ENCODE assay signal across 2 cellular contexts in genomic region chr1:58720680-58721079, GRCh38.
TF ChIP-seq lines count a peak whose summit lies in the region.

No MANE protein-coding gene starts in this region.

TF ChIP-seq in IMR-90, 13 proteins besides CTCF, POLR2A, EP300 and RAD21:
- no peak for TF ChIP-seq CEBPB (IDR thresholded peaks at IDR 0.05; ENCODE audit: low read depth, low read length)
- TF ChIP-seq BHLHE40 (IDR thresholded peaks at IDR 0.05; ENCODE audit: low read depth, low read length) = no peak
- no peak for TF ChIP-seq RFX5 (IDR thresholded peaks at IDR 0.05; ENCODE audit: low read depth, low read length)
- no peak for TF ChIP-seq FOS (IDR thresholded peaks at IDR 0.05; ENCODE audit: low read depth, low read length)
- no peak for TF ChIP-seq CHD1 (IDR thresholded peaks at IDR 0.05; ENCODE audit: low read depth, low read length)
- no peak for TF ChIP-seq MAZ (IDR thresholded peaks at IDR 0.05; ENCODE audit: borderline replicate concordance, low read depth, low read length)
- TF ChIP-seq MAFK (IDR thresholded peaks at IDR 0.05; ENCODE audit: low read depth, low read length) = no peak

TF ChIP-seq in K562, 482 proteins besides CTCF, POLR2A, EP300 and RAD21:
- TF ChIP-seq, protein P1, sequence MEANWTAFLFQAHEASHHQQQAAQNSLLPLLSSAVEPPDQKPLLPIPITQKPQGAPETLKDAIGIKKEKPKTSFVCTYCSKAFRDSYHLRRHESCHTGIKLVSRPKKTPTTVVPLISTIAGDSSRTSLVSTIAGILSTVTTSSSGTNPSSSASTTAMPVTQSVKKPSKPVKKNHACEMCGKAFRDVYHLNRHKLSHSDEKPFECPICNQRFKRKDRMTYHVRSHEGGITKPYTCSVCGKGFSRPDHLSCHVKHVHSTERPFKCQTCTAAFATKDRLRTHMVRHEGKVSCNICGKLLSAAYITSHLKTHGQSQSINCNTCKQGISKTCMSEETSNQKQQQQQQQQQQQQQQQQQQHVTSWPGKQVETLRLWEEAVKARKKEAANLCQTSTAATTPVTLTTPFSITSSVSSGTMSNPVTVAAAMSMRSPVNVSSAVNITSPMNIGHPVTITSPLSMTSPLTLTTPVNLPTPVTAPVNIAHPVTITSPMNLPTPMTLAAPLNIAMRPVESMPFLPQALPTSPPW (CRISPR knock-in tag; IDR thresholded peaks at IDR 0.05) = no peak
- TF ChIP-seq EGR1 (conservative IDR thresholded peaks at IDR 0.05) (peak; percentile 45), TSC22D4 (tag; IDR thresholded peaks at IDR 0.05) (no peak), PRDM10 (IDR thresholded peaks at IDR 0.05; ENCODE audit: partially characterized antibody) (no peak), ZNF41 (CRISPR knock-in tag; conservative IDR thresholded peaks at IDR 0.05) (no peak), ZNF23 (CRISPR knock-in tag; IDR thresholded peaks at IDR 0.05) (no peak), COPS2 (conservative IDR thresholded peaks at IDR 0.05) (no peak)
- TF ChIP-seq, protein P2, sequence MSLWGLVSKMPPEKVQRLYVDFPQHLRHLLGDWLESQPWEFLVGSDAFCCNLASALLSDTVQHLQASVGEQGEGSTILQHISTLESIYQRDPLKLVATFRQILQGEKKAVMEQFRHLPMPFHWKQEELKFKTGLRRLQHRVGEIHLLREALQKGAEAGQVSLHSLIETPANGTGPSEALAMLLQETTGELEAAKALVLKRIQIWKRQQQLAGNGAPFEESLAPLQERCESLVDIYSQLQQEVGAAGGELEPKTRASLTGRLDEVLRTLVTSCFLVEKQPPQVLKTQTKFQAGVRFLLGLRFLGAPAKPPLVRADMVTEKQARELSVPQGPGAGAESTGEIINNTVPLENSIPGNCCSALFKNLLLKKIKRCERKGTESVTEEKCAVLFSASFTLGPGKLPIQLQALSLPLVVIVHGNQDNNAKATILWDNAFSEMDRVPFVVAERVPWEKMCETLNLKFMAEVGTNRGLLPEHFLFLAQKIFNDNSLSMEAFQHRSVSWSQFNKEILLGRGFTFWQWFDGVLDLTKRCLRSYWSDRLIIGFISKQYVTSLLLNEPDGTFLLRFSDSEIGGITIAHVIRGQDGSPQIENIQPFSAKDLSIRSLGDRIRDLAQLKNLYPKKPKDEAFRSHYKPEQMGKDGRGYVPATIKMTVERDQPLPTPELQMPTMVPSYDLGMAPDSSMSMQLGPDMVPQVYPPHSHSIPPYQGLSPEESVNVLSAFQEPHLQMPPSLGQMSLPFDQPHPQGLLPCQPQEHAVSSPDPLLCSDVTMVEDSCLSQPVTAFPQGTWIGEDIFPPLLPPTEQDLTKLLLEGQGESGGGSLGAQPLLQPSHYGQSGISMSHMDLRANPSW (CRISPR knock-in tag; IDR thresholded peaks at IDR 0.05) = no peak
